Comparison of ENCODE assay signal across 8 cellular contexts in the genomic region with DNA sequence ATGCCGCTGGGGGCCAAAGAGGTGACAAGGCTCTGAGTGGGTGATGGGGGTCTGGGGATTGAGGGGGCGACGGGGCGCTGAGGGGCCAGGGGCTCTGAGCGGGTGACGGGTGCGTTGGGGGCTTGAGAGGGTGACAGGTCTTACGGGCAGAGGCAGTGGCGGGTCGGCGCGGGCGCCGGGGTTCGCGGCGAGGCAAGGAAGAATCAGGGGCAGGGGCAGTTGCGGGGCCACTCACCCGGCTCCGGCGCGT. TPM values are rescaled to one million over a fixed set of nuclear protein-coding genes. Genes with fewer than 3 reads are reported as not detected.
A peak's percentile ranks its signal among the peaks of the same experiment; 100 is the strongest.
DNase-seq lines count a peak whose midpoint lies in the region; ATAC-seq and TF ChIP-seq lines count a peak whose summit lies in the region.

No MANE protein-coding gene starts in this region.

- TF ChIP-seq POLR2A in upper lobe of left lung (IDR thresholded peaks at IDR 0.05), result peak in 3 of 4 donors; percentile 86 to 93 (median 88)

- H3K27me3 Mint-ChIP-seq in activated naive CD4-positive, alpha-beta T cell treated with anti-CD3 and anti-CD28 coated beads, Interleukin-2, amount 50 U/mL, for 24 hours, result no peaks in the 10 kb centered on the region

- in situ Hi-C loops in astrocyte of the cerebellum (cut with HindIII; ENCODE audit: low sequenced_read_pairs), result no loop called here

- peaks cover 22% of the 10 kb centered on the region for H3K9me3 ChIP-seq in lower lobe of right lung
- peaks cover 3 to 26% (median 12%) of the 10 kb centered on the region in 4 donors for H3K9me3 ChIP-seq in upper lobe of left lung

- peaks cover 17% of the 10 kb centered on the region for H3K9me3 Mint-ChIP-seq in activated naive CD4-positive, alpha-beta T cell treated with anti-CD3 and anti-CD28 coated beads, Interleukin-2, amount 50 U/mL, for 24 hours

- TF ChIP-seq CTCF in astrocyte of the cerebellum (IDR thresholded peaks at IDR 0.05; ENCODE audit: low read depth, low read length, missing control alignments) (no peak), lower lobe of right lung (IDR thresholded peaks at IDR 0.05) (no peak), upper lobe of left lung (IDR thresholded peaks at IDR 0.05) (no peak)

- peaks cover 61% of the 10 kb centered on the region for H3K36me3 Mint-ChIP-seq in activated naive CD4-positive, alpha-beta T cell treated with anti-CD3 and anti-CD28 coated beads, Interleukin-2, amount 50 U/mL, for 24 hours

- no peak for DNase-seq in activated naive CD4-positive, alpha-beta T cell (lab: John Stamatoyannopoulos, UW)
- DNase-seq in astrocyte of the cerebellum (ENCODE audit: low read depth), result no peak
- no peak for DNase-seq in lower lobe of right lung
- DNase-seq in upper lobe of left lung, result no peak
- DNase-seq in NCI-H1105 treated with DMSO at 0.1 percent for 48 hours (lab: John Stamatoyannopoulos, UW), result no peak

- H3K27ac Mint-ChIP-seq in activated naive CD4-positive, alpha-beta T cell treated with anti-CD3 and anti-CD28 coated beads, Interleukin-2, amount 50 U/mL, for 24 hours, result peak overlapping the region; percentile 98

- ATAC-seq in lower lobe of right lung (no peak), upper lobe of left lung (ENCODE audit: low FRiP score in 2 of 2) (no peak), GM19467 (IDR thresholded peaks at IDR 0.05; ENCODE audit: unreplicated experiment) (no peak), HG02678 (IDR thresholded peaks at IDR 0.05; ENCODE audit: unreplicated experiment) (no peak)

- H3K36me3 ChIP-seq in lower lobe of right lung (peaks cover 64% of the 10 kb centered on the region), upper lobe of left lung (peaks cover 22 to 60% (median 43%) of the 10 kb centered on the region in 4 donors)

- H3K27me3 ChIP-seq in lower lobe of right lung (ENCODE audit: low read depth) (no peaks in the 10 kb centered on the region), upper lobe of left lung (no peaks in the 10 kb centered on the region)

- intact Hi-C loops in lower lobe of right lung (cut with DNase I), result no loop called here

- H3K4me3 ChIP-seq in astrocyte of the cerebellum (ENCODE audit: low read depth, low read length), result peak overlapping the region; percentile 96
- peak overlapping the region; percentile 91 for H3K4me3 ChIP-seq in lower lobe of right lung
- H3K4me3 ChIP-seq in upper lobe of left lung, result peak overlapping the region; percentile 82 to 94 (median 88)

- no peak for TF ChIP-seq EP300 in upper lobe of left lung (IDR thresholded peaks at IDR 0.05)

- 0 to 2% methylated on average over 5 to 17 of the region's 22 CpGs for WGBS in upper lobe of left lung, 2 donors

- H3K27ac ChIP-seq in lower lobe of right lung (peak overlapping the region; percentile 93), upper lobe of left lung (peak overlapping the region; percentile 96 to 99 (median 98))

- H3K4me3 Mint-ChIP-seq in activated naive CD4-positive, alpha-beta T cell treated with anti-CD3 and anti-CD28 coated beads, Interleukin-2, amount 50 U/mL, for 24 hours, result peak overlapping the region; percentile 93

- H3K4me1 ChIP-seq in lower lobe of right lung (peaks cover 73% of the 10 kb centered on the region), upper lobe of left lung (peaks cover 46 to 59% (median 54%) of the 10 kb centered on the region in 4 donors)

- H3K4me1 Mint-ChIP-seq in activated naive CD4-positive, alpha-beta T cell treated with anti-CD3 and anti-CD28 coated beads, Interleukin-2, amount 50 U/mL, for 24 hours, result peaks cover 47% of the 10 kb centered on the region

RNA-seq across cellular contexts. Expression of a gene that starts 0.1 kb away (rescaled TPM):
- 53.9 TPM for total RNA-seq in lower lobe of right lung
- 10 to 100 TPM; 39.3 to 64.6 (median 42.4) TPM for total RNA-seq in upper lobe of left lung

RNA-seq across cellular contexts. Expression of a gene that starts 58.5 kb away (rescaled TPM):
- total RNA-seq in lower lobe of right lung, result 27.8 TPM
- total RNA-seq in upper lobe of left lung, result 10 to 100 TPM; 26.7 to 43.0 (median 31.0) TPM
